Comparison of ENCODE assay signal across 17 cellular contexts in genomic region chr10:24938076-24938475, GRCh38. TPM values are rescaled to one million over a fixed set of nuclear protein-coding genes. Genes with fewer than 3 reads are reported as not detected.
A peak's percentile ranks its signal among the peaks of the same experiment; 100 is the strongest.
DNase-seq lines count a peak whose midpoint lies in the region; ATAC-seq and TF ChIP-seq lines count a peak whose summit lies in the region.
"Had no signal": no experiment of that assay in that cellular context is flagged by ENCODE, and none has a peak within 500 bp of the region (broad histone marks: within the 10 kb centered on the region; RNA-seq: fewer than 3 reads in every experiment).

No MANE protein-coding gene starts in this region.

- 96% methylated on average over 5 of the region's 5 CpGs for WGBS in esophagus muscularis mucosa

- H3K27me3 ChIP-seq in esophagus muscularis mucosa: no peaks in the 10 kb centered on the region

- no peak for TF ChIP-seq POLR2A in esophagus muscularis mucosa (IDR thresholded peaks at IDR 0.05; ENCODE audit: low read depth)

- TF ChIP-seq CTCF in esophagus muscularis mucosa (IDR thresholded peaks at IDR 0.05) (no peak), foreskin fibroblast (IDR thresholded peaks at IDR 0.05; ENCODE audit: low read depth, low read length) (no peak)

- H3K36me3 ChIP-seq in esophagus muscularis mucosa: peaks cover 0 to 10% (median 0%) of the 10 kb centered on the region in 4 donors

- DNase-seq in esophagus muscularis mucosa (ENCODE audit: extremely low spot score): peak; percentile 8
- peak; percentile 34 for DNase-seq in fibroblast of gingiva (ENCODE audit: low read depth)
- peak; percentile 11 to 39 for DNase-seq in foreskin fibroblast
- no peak for DNase-seq in substantia nigra (lab: John Stamatoyannopoulos, UW)
- DNase-seq in activated CD4-positive, alpha-beta T cell treated with anti-CD3 and anti-CD28 coated beads, Interleukin-2, amount 50 U/mL, for 48 hours: no peak
- no peak for DNase-seq in NCI-H446 treated with DMSO at 0.1 percent for 48 hours (lab: John Stamatoyannopoulos, UW)
- DNase-seq in NCI-H2171 (lab: John Stamatoyannopoulos, UW): no peak
- DNase-seq: C1 segment of cervical spinal cord; Calu3; CD4-positive, alpha-beta memory T cell; COR-L47; DMS53; DMS79 treated with DMSO at 0.1 percent for 48 hours; GF-D8; H7; HCEC 1CT had no signal

- no peak for TF ChIP-seq EP300 in esophagus muscularis mucosa (IDR thresholded peaks at IDR 0.05)

- no peak overlapping the region for H3K27ac ChIP-seq in esophagus muscularis mucosa (replicated peaks in 1 of 4)
- peak overlapping the region; percentile 6 for H3K27ac ChIP-seq in substantia nigra (ENCODE audit: low read depth, low read length, poor library complexity, severe bottlenecking)

- no peaks in the 10 kb centered on the region for H3K4me1 ChIP-seq in esophagus muscularis mucosa

- no peak overlapping the region for H3K4me3 ChIP-seq in esophagus muscularis mucosa
- no peak overlapping the region for H3K4me3 ChIP-seq in foreskin fibroblast (ENCODE audit: low read depth in 1 of 2, low read length in 2 of 2)

- no peak for ATAC-seq in HG02970 (IDR thresholded peaks at IDR 0.05; ENCODE audit: low FRiP score, unreplicated experiment)

- H3K9me3 ChIP-seq in esophagus muscularis mucosa: no peaks in the 10 kb centered on the region

- intact Hi-C loops in esophagus muscularis mucosa (cut with DNase I): no loop called here

RNA-seq across cellular contexts. Expression of gene PRTFDC1, which starts 14.3 kb away (rescaled TPM):
- total RNA-seq in esophagus muscularis mucosa: 1 to 10 TPM; 3.0 to 8.3 (median 4.3) TPM

Comparison
In these comparisons a context has a peak if more than half of its experiments do, and no peak if none do; other contexts are left out.
1. DNase-seq: peak in esophagus muscularis mucosa (single experiment), fibroblast of gingiva (single experiment) and foreskin fibroblast (2 of 2); none in substantia nigra (0 of 49), activated CD4-positive, alpha-beta T cell treated with anti-CD3 and anti-CD28 coated beads, Interleukin-2, amount 50 U/mL, for 48 hours (0 of 2), NCI-H446 treated with DMSO at 0.1 percent for 48 hours (single experiment) and NCI-H2171 (single experiment).